Comparison of ENCODE assay signal across 12 cellular contexts in the genomic region with DNA sequence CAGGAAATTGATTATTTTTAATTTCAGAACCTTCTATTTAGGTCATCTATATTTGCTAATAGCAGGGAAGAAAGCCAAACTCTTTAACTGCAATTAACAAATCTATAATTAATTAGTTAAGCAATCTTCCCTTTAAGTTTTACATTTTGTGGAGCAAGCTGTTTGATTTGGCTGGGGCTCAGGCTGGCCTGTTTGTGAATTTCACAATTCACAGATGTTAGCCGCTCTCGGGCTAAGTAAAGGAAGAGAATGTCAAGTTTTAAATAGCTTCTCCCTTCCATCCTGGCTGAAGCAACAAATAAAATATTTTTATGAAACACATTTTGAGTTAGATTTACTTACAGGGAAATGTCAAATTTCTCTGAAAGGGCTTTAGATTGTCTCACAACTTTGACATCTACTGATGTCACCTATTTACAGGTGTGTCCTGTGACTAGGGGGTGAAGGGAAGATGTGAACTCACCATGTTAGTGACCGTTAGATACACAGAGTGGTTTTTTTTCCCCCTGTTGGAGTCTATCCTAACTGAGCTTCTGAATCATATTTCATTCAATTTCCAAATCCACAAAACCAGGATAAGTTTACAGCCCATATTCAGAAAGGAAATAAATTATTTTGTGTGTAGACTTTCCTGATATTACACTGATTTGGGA. TPM values are rescaled to one million over a fixed set of nuclear protein-coding genes. Genes with fewer than 3 reads are reported as not detected.
DNase-seq lines count a peak whose midpoint lies in the region; ATAC-seq and TF ChIP-seq lines count a peak whose summit lies in the region.
"Had no signal": no experiment of that assay in that cellular context is flagged by ENCODE, and none has a peak within 500 bp of the region (broad histone marks: within the 10 kb centered on the region; RNA-seq: fewer than 3 reads in every experiment).

No MANE protein-coding gene starts in this region.

- no peak for TF ChIP-seq CTCF in right atrium auricular region (IDR thresholded peaks at IDR 0.05)
- no peak for TF ChIP-seq CTCF in tibial artery (IDR thresholded peaks at IDR 0.05)

- H3K36me3 ChIP-seq in right atrium auricular region, result no peaks in the 10 kb centered on the region
- no peaks in the 10 kb centered on the region for H3K36me3 ChIP-seq in tibial artery

- no peaks in the 10 kb centered on the region for H3K27me3 ChIP-seq in right atrium auricular region
- H3K27me3 ChIP-seq in tibial artery, result no peaks in the 10 kb centered on the region

- H3K4me3 Mint-ChIP-seq in T-helper 17 cell, result peak overlapping the region; percentile 50
- H3K4me3 Mint-ChIP-seq: HFFc6 had no signal

- no peaks in the 10 kb centered on the region for H3K27me3 Mint-ChIP-seq in T-helper 17 cell

- peaks cover 11% of the 10 kb centered on the region for H3K4me1 Mint-ChIP-seq in T-helper 17 cell

- DNase-seq in Right ventricle myocardium superior (peak; percentile 43), right atrium auricular region (ENCODE audit: low spot score) (no peak), T-helper 17 cell (no peak), left ventricle myocardium superior (peak; percentile 33), tibial artery (peak in 1 of 2 donors; percentile 66), NCI-H748 (lab: John Stamatoyannopoulos, UW; ENCODE audit: unreplicated experiment) (no peak), DMS 273 treated with DMSO at 0.1 percent for 48 hours (lab: John Stamatoyannopoulos, UW) (no peak)
- DNase-seq: HFFc6, NCI-H526 had no signal

- ATAC-seq in Right ventricle myocardium superior (ENCODE audit: poor library complexity) (peak; percentile 79), T-helper 17 cell (no peak), left ventricle myocardium superior (peak; percentile 75), GM21786 (IDR thresholded peaks at IDR 0.05; ENCODE audit: unreplicated experiment) (no peak)

- intact Hi-C loops in Right ventricle myocardium superior (cut with DNase I), result no loop called here
- intact Hi-C loops in left ventricle myocardium superior (cut with micrococcal nuclease), result no loop called here
- intact Hi-C loops in tibial artery (cut with DNase I; ENCODE audit: low total_unique reads), result no loop called here

- peak overlapping the region; percentile 43 for H3K27ac Mint-ChIP-seq in T-helper 17 cell
- H3K27ac Mint-ChIP-seq: HFFc6 had no signal

- peaks cover 0 to 14% of the 10 kb centered on the region in 2 donors for H3K4me1 ChIP-seq in right atrium auricular region
- peaks cover 0 to 24% (median 10%) of the 10 kb centered on the region in 4 donors for H3K4me1 ChIP-seq in tibial artery
- H3K4me1 ChIP-seq: parathyroid adenoma had no signal

- H3K36me3 Mint-ChIP-seq in T-helper 17 cell (ENCODE audit: low read depth), result no peaks in the 10 kb centered on the region

- H3K27ac ChIP-seq in right atrium auricular region (peak overlapping the region in 1 of 2 donors; percentile 6), tibial artery (peak overlapping the region; percentile 47 to 51)
- H3K27ac ChIP-seq: parathyroid adenoma had no signal

- H3K4me3 ChIP-seq in right atrium auricular region (no peak overlapping the region), tibial artery (peak overlapping the region in 1 of 2 donors; percentile 24)

- H3K9me3 ChIP-seq in right atrium auricular region (no peaks in the 10 kb centered on the region), T-helper 17 cell (ENCODE audit: control insufficient read depth, low read length, poor library complexity, severe bottlenecking) (no peaks in the 10 kb centered on the region), tibial artery (no peaks in the 10 kb centered on the region)

RNA-seq across cellular contexts. Expression of a gene that starts 1.3 kb away (rescaled TPM):
- 0.11 TPM for total RNA-seq in Right ventricle myocardium superior
- total RNA-seq in right atrium auricular region, result under 1 TPM; 0.24 to 0.30 TPM
- total RNA-seq in T-helper 17 cell, result 1 to 10 TPM in 1 of 2 donors, under 1 TPM in 1; 0.45 to 1.5 TPM
- 0.20 TPM for total RNA-seq in left ventricle myocardium superior
- total RNA-seq: epithelial cell of proximal tubule, HFFc6 had no signal

Comparison
In these comparisons a context has a peak if more than half of its experiments do, and no peak if none do; other contexts are left out.
1. DNase-seq: peak in Right ventricle myocardium superior (single experiment) and left ventricle myocardium superior (single experiment); none in right atrium auricular region (single experiment), T-helper 17 cell (0 of 3), NCI-H748 (single experiment) and DMS 273 treated with DMSO at 0.1 percent for 48 hours (single experiment).
2. ATAC-seq: peak in Right ventricle myocardium superior (single experiment) and left ventricle myocardium superior (single experiment); none in T-helper 17 cell (single experiment) and GM21786 (single experiment).